ENCODE assay signal across 8 cellular contexts in the genomic region with DNA sequence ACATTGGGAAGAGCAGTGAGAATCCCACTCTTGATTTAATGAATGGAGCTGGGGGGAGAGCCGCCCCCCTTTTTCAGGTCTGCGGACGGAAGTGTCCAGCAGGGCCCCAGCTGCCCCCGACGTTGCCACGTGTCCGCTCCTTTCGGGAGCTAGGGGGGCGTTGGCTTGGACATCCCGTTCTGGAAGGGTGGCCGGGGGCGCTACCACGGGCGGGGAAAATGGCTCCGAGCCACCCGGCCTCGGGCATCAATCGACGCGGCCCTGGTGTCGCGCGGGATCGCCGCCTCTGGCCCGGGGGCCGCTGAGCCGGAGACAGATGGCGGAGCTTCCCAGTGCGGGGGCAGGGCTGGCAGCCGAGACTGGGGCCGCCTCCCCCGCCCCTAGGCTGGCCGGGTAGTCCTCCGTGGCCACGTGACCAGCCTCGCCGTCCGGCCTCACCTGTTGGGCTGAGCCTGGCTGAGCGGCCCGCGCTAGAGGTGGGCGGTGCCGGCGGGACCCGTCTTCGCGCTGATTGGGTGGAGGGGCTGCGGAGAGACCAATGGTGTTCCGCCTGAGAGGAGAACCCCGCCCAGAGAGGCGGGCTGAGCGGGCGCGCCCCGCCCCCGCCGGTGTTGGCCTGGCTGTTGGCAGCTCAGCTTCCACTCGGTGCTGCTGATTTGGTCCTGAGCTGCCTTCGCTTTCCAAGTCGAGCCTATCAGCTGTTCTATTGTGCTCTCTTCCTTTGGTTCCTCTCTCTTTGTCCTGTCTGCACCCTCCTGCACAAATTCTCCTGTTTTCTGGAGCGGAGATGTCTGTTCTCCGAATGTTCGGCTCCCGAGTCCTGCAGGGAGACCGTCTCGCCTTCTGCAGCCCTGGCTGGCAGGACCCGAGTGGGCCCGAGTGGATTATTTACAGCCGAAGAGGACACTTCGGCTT. TPM values are rescaled to one million over a fixed set of nuclear protein-coding genes. Genes with fewer than 3 reads are reported as not detected.
A peak's percentile ranks its signal among the peaks of the same experiment; 100 is the strongest.
DNase-seq lines count a peak whose midpoint lies in the region; ATAC-seq and TF ChIP-seq lines count a peak whose summit lies in the region.

No MANE protein-coding gene starts in this region.

- no peaks in the 10 kb centered on the region for H3K9me3 ChIP-seq in CD8-positive, alpha-beta T cell (ENCODE audit: low read length)

- H3K27ac ChIP-seq in CD8-positive, alpha-beta T cell (ENCODE audit: low read depth, low read length): no peak overlapping the region

- H3K36me3 Mint-ChIP-seq in CD8-positive, alpha-beta T cell: peaks cover 42% of the 10 kb centered on the region

- H3K27me3 ChIP-seq in CD8-positive, alpha-beta T cell (ENCODE audit: insufficient read depth, low read length): no peaks in the 10 kb centered on the region

- no peaks in the 10 kb centered on the region for H3K9me3 Mint-ChIP-seq in CD8-positive, alpha-beta T cell

- TF ChIP-seq CTCF in CD8-positive, alpha-beta T cell (IDR thresholded peaks at IDR 0.05): no peak
- no peak for TF ChIP-seq CTCF in epithelial cell of esophagus (IDR thresholded peaks at IDR 0.05; ENCODE audit: insufficient read depth, low read depth, low read length, missing control alignments)

- peak overlapping the region; percentile 41 for H3K4me3 ChIP-seq in CD8-positive, alpha-beta T cell (ENCODE audit: low read depth, low read length)
- H3K4me3 ChIP-seq in epithelial cell of esophagus (ENCODE audit: low read length): peak overlapping the region; percentile 55

- CTCF ChIA-PET in CD8-positive, alpha-beta T cell (lab: Charles Lee): interaction anchor here (1.0 kb wide), 1 partner anchor 8 kb away, joined by 3 read pairs; the partner anchor contains the start of gene HS3ST3B1

- DNase-seq in CD8-positive, alpha-beta T cell: peak; percentile 79 to 92 (median 87)
- DNase-seq in NCI-H748 (lab: John Stamatoyannopoulos, UW; ENCODE audit: unreplicated experiment) (peak; percentile 92), activated T-cell treated with anti-CD3 and anti-CD28 coated beads for 48 hours (ENCODE audit: low read depth) (peak; percentile 92), epithelial cell of esophagus (ENCODE audit: low read depth) (peak; percentile 87), midbrain (lab: John Stamatoyannopoulos, UW) (peak; percentile 85)
- peak; percentile 72 for DNase-seq in stimulated activated CD8-positive, alpha-beta memory T cell treated with anti-CD3 and anti-CD28 coated beads, Interleukin-12 subunit alpha, Interleukin-12 subunit beta, amount 100 ng/mL, for 24 hours (ENCODE audit: extremely low read depth)

- peaks cover 39% of the 10 kb centered on the region for H3K4me1 ChIP-seq in CD8-positive, alpha-beta T cell (ENCODE audit: insufficient read depth, low read length)

- no peaks in the 10 kb centered on the region for H3K27me3 Mint-ChIP-seq in CD8-positive, alpha-beta T cell (ENCODE audit: low read depth)

- intact Hi-C loops in CD8-positive, alpha-beta T cell (cut with DNase I, micrococcal nuclease): loop anchor here (1.0 to 10.0 kb wide), 4 partner anchors 9 to 476 kb away; no protein-coding TSS in a partner anchor

- H3K27ac Mint-ChIP-seq in CD8-positive, alpha-beta T cell: peak overlapping the region; percentile 29

- peak overlapping the region; percentile 83 for H3K4me3 Mint-ChIP-seq in CD8-positive, alpha-beta T cell

- H3K4me1 Mint-ChIP-seq in CD8-positive, alpha-beta T cell (ENCODE audit: low read depth): peaks cover 66% of the 10 kb centered on the region

- POLR2A ChIA-PET in CD8-positive, alpha-beta T cell (lab: Charles Lee): interaction anchor here (0.7 to 1.3 kb wide), 3 partner anchors 9 to 1391 kb away, joined by 3 to 5 read pairs (median 3); partner anchors contain the start of genes HS3ST3B1 and ZNF286A

- peak; percentile 100 for ATAC-seq in CD8-positive, alpha-beta T cell
- ATAC-seq in HG02678 (IDR thresholded peaks at IDR 0.05; ENCODE audit: unreplicated experiment) (peak; percentile 72), GM19397 (IDR thresholded peaks at IDR 0.05; ENCODE audit: unreplicated experiment) (no peak)

- H3K36me3 ChIP-seq in CD8-positive, alpha-beta T cell (ENCODE audit: insufficient read depth, low read length): no peaks in the 10 kb centered on the region

RNA-seq across cellular contexts. Expression of gene HS3ST3B1, which starts 8.3 kb away (rescaled TPM):
- 1 to 10 TPM; 8.1 to 8.4 TPM for total RNA-seq in CD8-positive, alpha-beta T cell
